Comparison of ENCODE assay signal across 1 cellular context in the genomic region with DNA sequence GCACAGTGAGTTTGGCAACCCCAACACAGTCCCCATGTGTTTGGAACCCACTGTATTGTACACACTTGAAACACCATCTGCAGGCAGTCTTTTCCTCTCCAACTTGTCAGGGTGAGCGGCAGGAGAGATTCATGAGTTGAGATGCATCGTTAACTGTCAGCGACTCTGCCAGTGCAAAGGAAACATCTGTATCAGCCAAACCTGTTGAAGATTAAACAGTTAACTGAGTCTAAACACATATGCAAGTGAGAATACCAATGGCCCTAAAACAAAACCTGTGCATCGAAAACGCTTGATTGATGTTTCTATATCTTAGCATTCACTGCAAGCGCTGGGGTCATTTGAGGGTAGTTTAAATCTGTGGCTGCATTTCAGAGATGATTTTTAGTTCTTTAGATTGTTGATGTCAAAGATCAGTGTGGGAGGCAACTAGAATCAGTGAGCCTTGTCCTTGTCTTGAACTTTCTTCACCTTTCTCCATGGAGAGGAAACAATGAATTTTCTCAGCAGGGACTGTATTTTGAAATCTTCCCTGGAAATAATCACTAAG.
TF ChIP-seq lines count a peak whose summit lies in the region.

No MANE protein-coding gene starts in this region.

TF ChIP-seq in GM23338, 12 proteins besides CTCF, POLR2A, EP300 and RAD21 (continued from another document):
- TF ChIP-seq, protein P1, sequence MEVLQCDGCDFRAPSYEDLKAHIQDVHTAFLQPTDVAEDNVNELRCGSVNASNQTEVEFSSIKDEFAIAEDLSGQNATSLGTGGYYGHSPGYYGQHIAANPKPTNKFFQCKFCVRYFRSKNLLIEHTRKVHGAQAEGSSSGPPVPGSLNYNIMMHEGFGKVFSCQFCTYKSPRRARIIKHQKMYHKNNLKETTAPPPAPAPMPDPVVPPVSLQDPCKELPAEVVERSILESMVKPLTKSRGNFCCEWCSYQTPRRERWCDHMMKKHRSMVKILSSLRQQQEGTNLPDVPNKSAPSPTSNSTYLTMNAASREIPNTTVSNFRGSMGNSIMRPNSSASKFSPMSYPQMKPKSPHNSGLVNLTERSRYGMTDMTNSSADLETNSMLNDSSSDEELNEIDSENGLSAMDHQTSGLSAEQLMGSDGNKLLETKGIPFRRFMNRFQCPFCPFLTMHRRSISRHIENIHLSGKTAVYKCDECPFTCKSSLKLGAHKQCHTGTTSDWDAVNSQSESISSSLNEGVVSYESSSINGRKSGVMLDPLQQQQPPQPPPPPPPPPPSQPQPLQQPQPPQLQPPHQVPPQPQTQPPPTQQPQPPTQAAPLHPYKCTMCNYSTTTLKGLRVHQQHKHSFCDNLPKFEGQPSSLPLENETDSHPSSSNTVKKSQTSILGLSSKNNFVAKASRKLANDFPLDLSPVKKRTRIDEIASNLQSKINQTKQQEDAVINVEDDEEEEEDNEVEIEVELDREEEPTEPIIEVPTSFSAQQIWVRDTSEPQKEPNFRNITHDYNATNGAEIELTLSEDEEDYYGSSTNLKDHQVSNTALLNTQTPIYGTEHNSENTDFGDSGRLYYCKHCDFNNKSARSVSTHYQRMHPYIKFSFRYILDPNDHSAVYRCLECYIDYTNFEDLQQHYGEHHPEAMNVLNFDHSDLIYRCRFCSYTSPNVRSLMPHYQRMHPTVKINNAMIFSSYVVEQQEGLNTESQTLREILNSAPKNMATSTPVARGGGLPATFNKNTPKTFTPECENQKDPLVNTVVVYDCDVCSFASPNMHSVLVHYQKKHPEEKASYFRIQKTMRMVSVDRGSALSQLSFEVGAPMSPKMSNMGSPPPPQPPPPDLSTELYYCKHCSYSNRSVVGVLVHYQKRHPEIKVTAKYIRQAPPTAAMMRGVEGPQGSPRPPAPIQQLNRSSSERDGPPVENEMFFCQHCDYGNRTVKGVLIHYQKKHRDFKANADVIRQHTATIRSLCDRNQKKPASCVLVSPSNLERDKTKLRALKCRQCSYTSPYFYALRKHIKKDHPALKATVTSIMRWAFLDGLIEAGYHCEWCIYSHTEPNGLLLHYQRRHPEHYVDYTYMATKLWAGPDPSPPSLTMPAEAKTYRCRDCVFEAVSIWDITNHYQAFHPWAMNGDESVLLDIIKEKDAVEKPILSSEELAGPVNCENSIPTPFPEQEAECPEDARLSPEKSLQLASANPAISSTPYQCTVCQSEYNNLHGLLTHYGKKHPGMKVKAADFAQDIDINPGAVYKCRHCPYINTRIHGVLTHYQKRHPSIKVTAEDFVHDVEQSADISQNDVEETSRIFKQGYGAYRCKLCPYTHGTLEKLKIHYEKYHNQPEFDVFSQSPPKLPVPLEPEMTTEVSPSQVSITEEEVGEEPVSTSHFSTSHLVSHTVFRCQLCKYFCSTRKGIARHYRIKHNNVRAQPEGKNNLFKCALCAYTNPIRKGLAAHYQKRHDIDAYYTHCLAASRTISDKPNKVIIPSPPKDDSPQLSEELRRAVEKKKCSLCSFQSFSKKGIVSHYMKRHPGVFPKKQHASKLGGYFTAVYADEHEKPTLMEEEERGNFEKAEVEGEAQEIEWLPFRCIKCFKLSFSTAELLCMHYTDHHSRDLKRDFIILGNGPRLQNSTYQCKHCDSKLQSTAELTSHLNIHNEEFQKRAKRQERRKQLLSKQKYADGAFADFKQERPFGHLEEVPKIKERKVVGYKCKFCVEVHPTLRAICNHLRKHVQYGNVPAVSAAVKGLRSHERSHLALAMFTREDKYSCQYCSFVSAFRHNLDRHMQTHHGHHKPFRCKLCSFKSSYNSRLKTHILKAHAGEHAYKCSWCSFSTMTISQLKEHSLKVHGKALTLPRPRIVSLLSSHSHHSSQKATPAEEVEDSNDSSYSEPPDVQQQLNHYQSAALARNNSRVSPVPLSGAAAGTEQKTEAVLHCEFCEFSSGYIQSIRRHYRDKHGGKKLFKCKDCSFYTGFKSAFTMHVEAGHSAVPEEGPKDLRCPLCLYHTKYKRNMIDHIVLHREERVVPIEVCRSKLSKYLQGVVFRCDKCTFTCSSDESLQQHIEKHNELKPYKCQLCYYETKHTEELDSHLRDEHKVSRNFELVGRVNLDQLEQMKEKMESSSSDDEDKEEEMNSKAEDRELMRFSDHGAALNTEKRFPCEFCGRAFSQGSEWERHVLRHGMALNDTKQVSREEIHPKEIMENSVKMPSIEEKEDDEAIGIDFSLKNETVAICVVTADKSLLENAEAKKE (CRISPR knock-in tag; IDR thresholded peaks at IDR 0.05), result no peak
- TF ChIP-seq POLR2AphosphoS5 (IDR thresholded peaks at IDR 0.05; ENCODE audit: low read depth), result no peak
- TF ChIP-seq EZH2phosphoT487 (IDR thresholded peaks at IDR 0.05; ENCODE audit: unreplicated experiment), result no peak
- no peak for TF ChIP-seq CREB1 (CRISPR knock-in tag; IDR thresholded peaks at IDR 0.05; ENCODE audit: low read depth)
- TF ChIP-seq, protein P2, sequence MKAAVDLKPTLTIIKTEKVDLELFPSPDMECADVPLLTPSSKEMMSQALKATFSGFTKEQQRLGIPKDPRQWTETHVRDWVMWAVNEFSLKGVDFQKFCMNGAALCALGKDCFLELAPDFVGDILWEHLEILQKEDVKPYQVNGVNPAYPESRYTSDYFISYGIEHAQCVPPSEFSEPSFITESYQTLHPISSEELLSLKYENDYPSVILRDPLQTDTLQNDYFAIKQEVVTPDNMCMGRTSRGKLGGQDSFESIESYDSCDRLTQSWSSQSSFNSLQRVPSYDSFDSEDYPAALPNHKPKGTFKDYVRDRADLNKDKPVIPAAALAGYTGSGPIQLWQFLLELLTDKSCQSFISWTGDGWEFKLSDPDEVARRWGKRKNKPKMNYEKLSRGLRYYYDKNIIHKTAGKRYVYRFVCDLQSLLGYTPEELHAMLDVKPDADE (IDR thresholded peaks at IDR 0.05), result no peak
- no peak for TF ChIP-seq ZNF331 (CRISPR knock-in tag; IDR thresholded peaks at IDR 0.05; ENCODE audit: low read depth)
- no peak for TF ChIP-seq STAT1 (IDR thresholded peaks at IDR 0.05; ENCODE audit: unreplicated experiment)
- no peak for TF ChIP-seq NANOG (IDR thresholded peaks at IDR 0.05; ENCODE audit: borderline replicate concordance)
